In genomic region chr9:131734781-131735180, GRCh38 we compare ENCODE assay signal across 8 cellular contexts. TPM values are rescaled to one million over a fixed set of nuclear protein-coding genes. Genes with fewer than 3 reads are reported as not detected.
DNase-seq lines count a peak whose midpoint lies in the region; ATAC-seq and TF ChIP-seq lines count a peak whose summit lies in the region.

No MANE protein-coding gene starts in this region.

- TF ChIP-seq POLR2A in heart left ventricle (IDR thresholded peaks at IDR 0.05) = no peak

- peaks cover 30% of the 10 kb centered on the region for H3K36me3 Mint-ChIP-seq in activated T-helper 1 cell treated with anti-CD3 and anti-CD28 coated beads, Interleukin-12 subunit alpha, Interleukin-12 subunit beta, Interleukin-2, Interleukin-4 antibody, amounts not matched to agents 30 ng/mL and 10 ng/mL and 1 ng/mL, durations not matched to agents 14 hours and 24 hours and 36 hours (ENCODE audit: low read depth)

- DNase-seq in heart left ventricle = no peak
- no peak for DNase-seq in right cardiac atrium
- no peak for DNase-seq in activated T-helper 1 cell treated with anti-CD3 and anti-CD28 coated beads, Interleukin-12 subunit alpha, Interleukin-12 subunit beta, Interleukin-2, Interleukin-4 antibody, amounts not matched to agents 30 ng/mL and 10 ng/mL and 1 ng/mL, durations not matched to agents 14 hours and 24 hours and 36 hours (ENCODE audit: low spot score)
- DNase-seq in lower lobe of right lung = no peak
- no peak for DNase-seq in upper lobe of right lung
- DNase-seq in activated gamma-delta T cell (lab: John Stamatoyannopoulos, UW) = no peak
- no peak for DNase-seq in dorsolateral prefrontal cortex

- TF ChIP-seq CTCF in heart left ventricle (IDR thresholded peaks at IDR 0.05) = no peak
- no peak for TF ChIP-seq CTCF in lower lobe of right lung (IDR thresholded peaks at IDR 0.05)
- no peak for TF ChIP-seq CTCF in upper lobe of right lung (IDR thresholded peaks at IDR 0.05)
- TF ChIP-seq CTCF in dorsolateral prefrontal cortex (IDR thresholded peaks at IDR 0.05 in 54 of 56, conservative IDR thresholded peaks at IDR 0.05 in 2 of 56; ENCODE audit: low read depth in 1 of 56, partially characterized antibody in 56 of 56) = no peak

- intact Hi-C loops in heart left ventricle (cut with DNase I) (loop anchor here (5.0 to 10.0 kb wide), 8 partner anchors 37 to 127 kb away; no protein-coding TSS in a partner anchor), right cardiac atrium (cut with DNase I) (loop anchor here in 2 of 4 donors (5.0 to 10.0 kb wide), 2 partner anchors 60 to 127 kb away; no protein-coding TSS in a partner anchor), lower lobe of right lung (cut with DNase I) (loop anchor here (10.0 kb wide), 1 partner anchor 80 kb away; no protein-coding TSS in a partner anchor), upper lobe of right lung (cut with DNase I) (loop anchor here (10.0 kb wide), 1 partner anchor 60 kb away; no protein-coding TSS in a partner anchor), dorsolateral prefrontal cortex (cut with DNase I) (loop anchor here (5.0 to 10.0 kb wide), 2 partner anchors 77 to 80 kb away; no protein-coding TSS in a partner anchor)
- intact Hi-C loops in activated T-helper 1 cell treated with anti-CD3 and anti-CD28 coated beads, Interleukin-12 subunit alpha, Interleukin-12 subunit beta, Interleukin-2, Interleukin-4 antibody, amounts not matched to agents 30 ng/mL and 10 ng/mL and 1 ng/mL, durations not matched to agents 14 hours and 24 hours and 36 hours (cut with micrococcal nuclease) = loop anchor here (5.0 kb wide), 3 partner anchors 32 to 337 kb away; partner anchors contain the start of gene POMT1

- H3K9me3 ChIP-seq in heart left ventricle (no peaks in the 10 kb centered on the region), right cardiac atrium (ENCODE audit: control insufficient read depth, low read length) (no peaks in the 10 kb centered on the region), lower lobe of right lung (no peaks in the 10 kb centered on the region), upper lobe of right lung (no peaks in the 10 kb centered on the region)

- no peaks in the 10 kb centered on the region for H3K9me3 Mint-ChIP-seq in activated T-helper 1 cell treated with anti-CD3 and anti-CD28 coated beads, Interleukin-12 subunit alpha, Interleukin-12 subunit beta, Interleukin-2, Interleukin-4 antibody, amounts not matched to agents 30 ng/mL and 10 ng/mL and 1 ng/mL, durations not matched to agents 14 hours and 24 hours and 36 hours

- H3K27ac ChIP-seq in heart left ventricle (peak overlapping the region in 8 of 12 donors; percentile 9 to 96 (median 64)), right cardiac atrium (ENCODE audit: low read length) (no peak overlapping the region), lower lobe of right lung (peak overlapping the region; percentile 91), upper lobe of right lung (peak overlapping the region; percentile 65), dorsolateral prefrontal cortex (peak overlapping the region in 26 of 59 donors; percentile 6 to 87 (median 40))

- 79 to 92% (median 83%) methylated on average over 8 of the region's 8 CpGs for WGBS in heart left ventricle, 4 donors
- WGBS in right cardiac atrium = 74% methylated on average over 8 of the region's 8 CpGs

- H3K4me3 Mint-ChIP-seq in activated T-helper 1 cell treated with anti-CD3 and anti-CD28 coated beads, Interleukin-12 subunit alpha, Interleukin-12 subunit beta, Interleukin-2, Interleukin-4 antibody, amounts not matched to agents 30 ng/mL and 10 ng/mL and 1 ng/mL, durations not matched to agents 14 hours and 24 hours and 36 hours = peak overlapping the region; percentile 73

- H3K27ac Mint-ChIP-seq in activated T-helper 1 cell treated with anti-CD3 and anti-CD28 coated beads, Interleukin-12 subunit alpha, Interleukin-12 subunit beta, Interleukin-2, Interleukin-4 antibody, amounts not matched to agents 30 ng/mL and 10 ng/mL and 1 ng/mL, durations not matched to agents 14 hours and 24 hours and 36 hours = peak overlapping the region; percentile 96

- H3K27me3 ChIP-seq in heart left ventricle (no peaks in the 10 kb centered on the region), right cardiac atrium (ENCODE audit: control insufficient read depth, insufficient read depth) (no peaks in the 10 kb centered on the region), lower lobe of right lung (ENCODE audit: low read depth) (no peaks in the 10 kb centered on the region), upper lobe of right lung (no peaks in the 10 kb centered on the region), dorsolateral prefrontal cortex (no peaks in the 10 kb centered on the region)

- H3K36me3 ChIP-seq in heart left ventricle = peaks cover 0 to 9% (median 0%) of the 10 kb centered on the region in 9 donors
- H3K36me3 ChIP-seq in lower lobe of right lung = no peaks in the 10 kb centered on the region
- H3K36me3 ChIP-seq in upper lobe of right lung = no peaks in the 10 kb centered on the region

- H3K4me3 ChIP-seq in heart left ventricle (peak overlapping the region in 1 of 12 donors; percentile 13), right cardiac atrium (ENCODE audit: low read length) (no peak overlapping the region), lower lobe of right lung (no peak overlapping the region), upper lobe of right lung (no peak overlapping the region), dorsolateral prefrontal cortex (no peak overlapping the region)

- H3K4me1 Mint-ChIP-seq in activated T-helper 1 cell treated with anti-CD3 and anti-CD28 coated beads, Interleukin-12 subunit alpha, Interleukin-12 subunit beta, Interleukin-2, Interleukin-4 antibody, amounts not matched to agents 30 ng/mL and 10 ng/mL and 1 ng/mL, durations not matched to agents 14 hours and 24 hours and 36 hours (ENCODE audit: low read depth) = peaks cover 78% of the 10 kb centered on the region

- H3K4me1 ChIP-seq in heart left ventricle (peaks cover 15 to 92% (median 68%) of the 10 kb centered on the region in 12 donors), right cardiac atrium (ENCODE audit: control insufficient read depth, insufficient read depth, low read length) (peaks cover 27% of the 10 kb centered on the region), lower lobe of right lung (peaks cover 91% of the 10 kb centered on the region), upper lobe of right lung (peaks cover 86% of the 10 kb centered on the region)

- H3K27me3 Mint-ChIP-seq in activated T-helper 1 cell treated with anti-CD3 and anti-CD28 coated beads, Interleukin-12 subunit alpha, Interleukin-12 subunit beta, Interleukin-2, Interleukin-4 antibody, amounts not matched to agents 30 ng/mL and 10 ng/mL and 1 ng/mL, durations not matched to agents 14 hours and 24 hours and 36 hours (ENCODE audit: insufficient read depth) = no peaks in the 10 kb centered on the region

- ATAC-seq in heart left ventricle (no peak), right cardiac atrium (no peak), lower lobe of right lung (no peak), upper lobe of right lung (no peak), HG02763 (IDR thresholded peaks at IDR 0.05; ENCODE audit: unreplicated experiment) (no peak)

RNA-seq across cellular contexts. Expression of gene RAPGEF1, which starts 5.1 kb away (rescaled TPM):
- total RNA-seq in heart left ventricle (100 to 1,000 TPM in 7 of 9 donors, 10 to 100 TPM in 2; 81.9 to 161 (median 116) TPM), right cardiac atrium (100 to 1,000 TPM in 1 of 4 donors, 10 to 100 TPM in 3; 82.3 to 100 (median 93.0) TPM), lower lobe of right lung (146 TPM), upper lobe of right lung (144 TPM), dorsolateral prefrontal cortex (100 to 1,000 TPM in 115 of 120 experiments, 10 to 100 TPM in 5; 96.5 to 222 (median 138) TPM)
- polyA plus RNA-seq in heart left ventricle (100 to 1,000 TPM in 1 of 2 donors, 10 to 100 TPM in 1; 50.6 to 114 TPM), right cardiac atrium (58.5 TPM)
- total RNA-seq in activated T-helper 1 cell treated with anti-CD3 and anti-CD28 coated beads, Interleukin-12 subunit alpha, Interleukin-12 subunit beta, Interleukin-2, Interleukin-4 antibody, amounts not matched to agents 30 ng/mL and 10 ng/mL and 1 ng/mL, durations not matched to agents 14 hours and 24 hours and 36 hours = 168 and 172 TPM in 2 replicates
